In genomic region chr12:80412343-80412953, GRCh38 we compare ENCODE assay signal across 8 cellular contexts. TPM values are rescaled to one million over a fixed set of nuclear protein-coding genes. Genes with fewer than 3 reads are reported as not detected.
DNase-seq lines count a peak whose midpoint lies in the region; ATAC-seq and TF ChIP-seq lines count a peak whose summit lies in the region.

No MANE protein-coding gene starts in this region.

- no peaks in the 10 kb centered on the region for H3K27me3 Mint-ChIP-seq in Calu3 (ENCODE audit: unreplicated experiment)
- H3K27me3 Mint-ChIP-seq in T-helper 2 cell treated with Interferon-gamma antibody and Interleukin-4, amounts not matched to agents 5 μg/mL and 100 μg/mL, for 36 hours (ENCODE audit: low read depth), result no peaks in the 10 kb centered on the region

- peak; percentile 23 for DNase-seq in Calu3
- DNase-seq in NCI-H524 (lab: John Stamatoyannopoulos, UW), result peak; percentile 5 to 56
- peak; percentile 44 for DNase-seq in brain microvascular endothelial cell
- DNase-seq in kidney glomerular epithelial cell (lab: John Stamatoyannopoulos, UW), result peak; percentile 24
- DNase-seq in aorta, result no peak
- no peak for DNase-seq in T-helper 2 cell treated with Interferon-gamma antibody and Interleukin-4, amounts not matched to agents 5 μg/mL and 100 μg/mL, for 36 hours (ENCODE audit: low spot score)

- no peaks in the 10 kb centered on the region for H3K4me1 ChIP-seq in aorta (ENCODE audit: control insufficient read depth in 1 of 2, insufficient read depth in 2 of 2, low read length in 2 of 2)

- no peaks in the 10 kb centered on the region for H3K36me3 ChIP-seq in brain microvascular endothelial cell (replicated peaks)
- no peaks in the 10 kb centered on the region for H3K36me3 ChIP-seq in aorta (ENCODE audit: control insufficient read depth in 1 of 2, insufficient read depth in 2 of 2, low read length in 1 of 2)

- CTCF ChIA-PET in Calu3 (lab: Charles Lee), result interaction anchor here (1.0 to 1.2 kb wide), 4 partner anchors 13 to 217 kb away, joined by 3 to 4 read pairs (median 3); no protein-coding TSS in a partner anchor

- H3K4me3 ChIP-seq in brain microvascular endothelial cell (ENCODE audit: low read depth, low read length) (no peak overlapping the region), aorta (ENCODE audit: low read length in 2 of 2) (no peak overlapping the region)

- in situ Hi-C loops in brain microvascular endothelial cell (cut with HindIII; ENCODE audit: low pct_ligation_motif_present, low sequenced_read_pairs), result no loop called here

- BruUV-seq in Calu3 (replicated peaks; lab: Mats Ljungman, UMichigan), result no TSS peak

- WGBS in aorta, 2 donors, result 3 to 4% methylated on average over 3 of the region's 3 CpGs

- ATAC-seq in GM19463 (IDR thresholded peaks at IDR 0.05; ENCODE audit: unreplicated experiment) (peak; percentile 76), HG03469 (IDR thresholded peaks at IDR 0.05; ENCODE audit: unreplicated experiment) (peak; percentile 63), aorta (ENCODE audit: low FRiP score) (peak; percentile 86)

- H3K9me3 Mint-ChIP-seq in Calu3 (ENCODE audit: low read depth, unreplicated experiment), result no peaks in the 10 kb centered on the region
- no peaks in the 10 kb centered on the region for H3K9me3 Mint-ChIP-seq in T-helper 2 cell treated with Interferon-gamma antibody and Interleukin-4, amounts not matched to agents 5 μg/mL and 100 μg/mL, for 36 hours

- intact Hi-C loops in Calu3 (cut with micrococcal nuclease; ENCODE audit: unreplicated experiment), result loop anchor here (1.0 to 10.0 kb wide), 7 partner anchors 186 to 1212 kb away; no protein-coding TSS in a partner anchor
- intact Hi-C loops in aorta (cut with DNase I), result loop anchor here (5.0 kb wide), 2 partner anchors 185 to 350 kb away; no protein-coding TSS in a partner anchor

- H3K27me3 ChIP-seq in brain microvascular endothelial cell (replicated peaks) (no peaks in the 10 kb centered on the region), aorta (ENCODE audit: control insufficient read depth in 1 of 2, insufficient read depth in 2 of 2, low read length in 1 of 2) (no peaks in the 10 kb centered on the region)

- no peak overlapping the region for H3K4me3 Mint-ChIP-seq in Calu3 (ENCODE audit: low read depth, unreplicated experiment)
- no peak overlapping the region for H3K4me3 Mint-ChIP-seq in T-helper 2 cell treated with Interferon-gamma antibody and Interleukin-4, amounts not matched to agents 5 μg/mL and 100 μg/mL, for 36 hours

- H3K9me3 ChIP-seq in aorta (ENCODE audit: control insufficient read depth, low read length), result no peaks in the 10 kb centered on the region

- H3K36me3 Mint-ChIP-seq in Calu3 (ENCODE audit: insufficient read depth, unreplicated experiment), result no peaks in the 10 kb centered on the region
- no peaks in the 10 kb centered on the region for H3K36me3 Mint-ChIP-seq in T-helper 2 cell treated with Interferon-gamma antibody and Interleukin-4, amounts not matched to agents 5 μg/mL and 100 μg/mL, for 36 hours (ENCODE audit: low read depth)

- H3K27ac Mint-ChIP-seq in Calu3 (ENCODE audit: unreplicated experiment), result no peak overlapping the region
- H3K27ac Mint-ChIP-seq in T-helper 2 cell treated with Interferon-gamma antibody and Interleukin-4, amounts not matched to agents 5 μg/mL and 100 μg/mL, for 36 hours, result no peak overlapping the region

- H3K27ac ChIP-seq in brain microvascular endothelial cell (no peak overlapping the region), aorta (ENCODE audit: low read depth in 1 of 2, low read length in 2 of 2) (no peak overlapping the region)

- no peaks in the 10 kb centered on the region for H3K4me1 Mint-ChIP-seq in Calu3 (ENCODE audit: low read depth, unreplicated experiment)
- no peaks in the 10 kb centered on the region for H3K4me1 Mint-ChIP-seq in T-helper 2 cell treated with Interferon-gamma antibody and Interleukin-4, amounts not matched to agents 5 μg/mL and 100 μg/mL, for 36 hours (ENCODE audit: low read depth)

- TF ChIP-seq CTCF in Calu3 (IDR thresholded peaks at IDR 0.05; ENCODE audit: unreplicated experiment) (peak; percentile 63), brain microvascular endothelial cell (IDR thresholded peaks at IDR 0.05; ENCODE audit: low read depth, low read length, missing control alignments) (peak; percentile 57)

RNA-seq across cellular contexts. Expression of gene PTPRQ, which starts 31.6 kb away (rescaled TPM):
- total RNA-seq in Calu3 (2022), result not detected in 2 replicates
- 10 to 100 TPM in 1 of 2 donors, 1 to 10 TPM in 1; 2.2 to 10.3 TPM for total RNA-seq in aorta
- under 1 TPM in 1 of 2 donors, not detected in 1; 0.08 TPM for polyA plus RNA-seq in aorta

Comparison
In these comparisons a context has a peak if more than half of its experiments do, and no peak if none do; other contexts are left out.
1. DNase-seq: peak in Calu3 (single experiment), NCI-H524 (2 of 2), brain microvascular endothelial cell (single experiment) and kidney glomerular epithelial cell (single experiment); none in aorta (0 of 2) and T-helper 2 cell treated with Interferon-gamma antibody and Interleukin-4, amounts not matched to agents 5 μg/mL and 100 μg/mL, for 36 hours (single experiment).
2. Peak in every context shown above with its lines, with median percentiles within 50 percentile points of each other: ATAC-seq.